ENCODE assay signal across 30 cellular contexts in genomic region chr15:68967948-68968347, GRCh38. TPM values are rescaled to one million over a fixed set of nuclear protein-coding genes. Genes with fewer than 3 reads are reported as not detected.
"Had no signal": no experiment of that assay in that cellular context is flagged by ENCODE, and none has a peak within 500 bp of the region (broad histone marks: within the 10 kb centered on the region; RNA-seq: fewer than 3 reads in every experiment).

No MANE protein-coding gene starts in this region.

- H3K4me2 ChIP-seq: neural progenitor cell, smooth muscle cell had no signal

- H3K4me1 ChIP-seq: neural progenitor cell, psoas muscle, suprapubic skin, testis, upper lobe of right lung, uterus had no signal

- H3K4me3 ChIP-seq: neural progenitor cell, ovary, psoas muscle, skin epidermis, smooth muscle cell, spleen, suprapubic skin, testis, tibial artery, transverse colon, upper lobe of right lung, uterus had no signal

- H3K27ac ChIP-seq: neural progenitor cell, ovary, parathyroid adenoma, psoas muscle, skin epidermis, suprapubic skin, testis, tibial artery, upper lobe of right lung, uterus had no signal

- H3K36me3 ChIP-seq: neural progenitor cell, ovary, spleen, suprapubic skin, tibial artery, transverse colon, upper lobe of right lung, uterus had no signal

- H3K9me3 ChIP-seq: ovary, testis, upper lobe of right lung had no signal

- H3K79me2 ChIP-seq: parathyroid adenoma had no signal

- DNase-seq: natural killer cell; occipital lobe; ovary; posterior cingulate gyrus; psoas muscle; right cardiac atrium; spleen; stimulated activated CD4-positive, alpha-beta T cell treated with anti-CD3 and anti-CD28 coated beads, Interleukin-12 subunit alpha, Interleukin-12 subunit beta, amount 100 ng/mL, for 4 hours; stimulated activated CD4-positive, alpha-beta T cell treated with anti-CD3 and anti-CD28 coated beads, Interleukin-1b, Interleukin-23, amount 100 ng/mL, for 48 hours; stimulated activated CD4-positive, alpha-beta T cell treated with anti-CD3 and anti-CD28 coated beads, Interleukin-4, amount 100 ng/mL, for 1 hour; stimulated activated CD4-positive, alpha-beta T cell treated with anti-CD3 and anti-CD28 coated beads, Interleukin-4, amount 100 ng/mL, for 4 hours; stimulated activated CD8-positive, alpha-beta memory T cell treated with anti-CD3 and anti-CD28 coated beads, Interleukin-4, amount 100 ng/mL, for 48 hours; stimulated activated naive CD4-positive, alpha-beta T cell; stimulated activated naive CD8-positive, alpha-beta T cell treated with anti-CD3 and anti-CD28 coated beads, Interleukin-15, amount 100 ng/mL, for 72 hours; stimulated activated naive CD8-positive, alpha-beta T cell treated with anti-CD3 and anti-CD28 coated beads, Interleukin-15, Interleukin-2, amounts not matched to agents 100 U/mL and 50 U/mL, for 24 hours; substantia nigra; testis; tibial artery; transverse colon; upper lobe of right lung; uterus had no signal

- ATAC-seq: natural killer cell; psoas muscle; right cardiac atrium; sciatic nerve; stimulated activated memory B cell treated with anti-CD40 and anti-IgM and Interleukin-4, amounts not matched to agents 10 μg/mL and 1 μg/mL and 100 μg/mL, for 72 hours; stimulated activated naive CD8-positive, alpha-beta T cell treated with anti-CD3 and anti-CD28 coated beads, Interleukin-15, amount 100 ng/mL, for 72 hours; stimulated activated naive CD8-positive, alpha-beta T cell treated with anti-CD3 and anti-CD28 coated beads, Interleukin-15, Interleukin-2, amounts not matched to agents 100 U/mL and 50 U/mL, for 24 hours; upper lobe of right lung had no signal

- H2AFZ ChIP-seq: neural progenitor cell, parathyroid adenoma had no signal

- H3K9ac ChIP-seq: neural progenitor cell, parathyroid adenoma had no signal

- H3K27me3 ChIP-seq: neural progenitor cell, ovary, spleen, suprapubic skin, testis, transverse colon, uterus had no signal

RNA-seq across cellular contexts. Expression of gene SPESP1, which starts 37.6 kb away (rescaled TPM):
- total RNA-seq: progenitor cell of endocrine pancreas, smooth muscle cell had no signal
- polyA plus RNA-seq: neural cell, smooth muscle cell had no signal

RNA-seq across cellular contexts. Expression of gene NOX5, which starts 46.5 kb away (rescaled TPM):
- total RNA-seq: progenitor cell of endocrine pancreas had no signal
- polyA plus RNA-seq: neural cell had no signal
